In genomic region chr10:19640864-19641263, GRCh38 we compare ENCODE assay signal across 40 cellular contexts.
"Had no signal": no experiment of that assay in that cellular context is flagged by ENCODE, and none has a peak within 500 bp of the region (broad histone marks: within the 10 kb centered on the region; RNA-seq: fewer than 3 reads in every experiment).

No MANE protein-coding gene starts in this region.

- H3K27me3 Mint-ChIP-seq: activated naive CD4-positive, alpha-beta T cell treated with anti-CD3 and anti-CD28 coated beads, Interleukin-2, amount 10 ng/mL, durations not matched to agents 7 days and 5 days; activated naive CD4-positive, alpha-beta T cell treated with anti-CD3 and anti-CD28 coated beads, Interleukin-2, amount 50 U/mL, for 24 hours; activated naive CD8-positive, alpha-beta T cell; activated naive CD8-positive, alpha-beta T cell treated with anti-CD3 and anti-CD28 coated beads for 36 hours; activated naive CD8-positive, alpha-beta T cell treated with anti-CD3 and anti-CD28 coated beads, Interleukin-2, amount 10 ng/mL, durations not matched to agents 7 days and 5 days; activated naive CD8-positive, alpha-beta T cell treated with anti-CD3 and anti-CD28 coated beads, Interleukin-2, amount 50 U/mL, for 24 hours; activated T-cell treated with anti-CD3 and anti-CD28 coated beads, Interleukin-2, amount 50 U/mL, for 24 hours; activated T-helper 17 cell treated with anti-CD3 and anti-CD28 coated beads, Interleukin-2, amount 50 U/mL, for 72 hours; brain; central memory CD8-positive, alpha-beta T cell had no signal

- H3K9me3 ChIP-seq: adrenal gland, ascending aorta, body of pancreas, breast epithelium had no signal

- H3K27ac ChIP-seq: adrenal gland, body of pancreas, brain microvascular endothelial cell, breast epithelium, cardiac muscle cell had no signal

- H3K4me1 ChIP-seq: body of pancreas, breast epithelium had no signal

- ATAC-seq: activated naive CD4-positive, alpha-beta T cell treated with anti-CD3 and anti-CD28 coated beads, Interleukin-2, amount 50 U/mL, for 72 hours; activated naive CD8-positive, alpha-beta T cell treated with anti-CD3 and anti-CD28 coated beads, Interleukin-2, amount 50 U/mL, for 24 hours; activated T-cell treated with anti-CD3 and anti-CD28 coated beads, Interleukin-2, amount 50 U/mL, for 4 hours; activated T-cell treated with anti-CD3 and anti-CD28 coated beads, Interleukin-2, amount 50 U/mL, for 72 hours; activated T-helper 17 cell treated with anti-CD3 and anti-CD28 coated beads, Interleukin-2, amount 50 U/mL, for 72 hours; body of pancreas had no signal

- H3K36me3 ChIP-seq: adrenal gland, ascending aorta, brain microvascular endothelial cell, breast epithelium, cardiac muscle cell had no signal

- H3K27ac Mint-ChIP-seq: activated naive CD4-positive, alpha-beta T cell treated with anti-CD3 and anti-CD28 coated beads for 36 hours; activated naive CD4-positive, alpha-beta T cell treated with anti-CD3 and anti-CD28 coated beads, Interleukin-2, amount 10 ng/mL, durations not matched to agents 7 days and 5 days; activated naive CD4-positive, alpha-beta T cell treated with anti-CD3 and anti-CD28 coated beads, Interleukin-2, amount 50 U/mL, for 24 hours; activated naive CD4-positive, alpha-beta T cell treated with anti-CD3 and anti-CD28 coated beads, Interleukin-2, amount 50 U/mL, for 72 hours; activated naive CD8-positive, alpha-beta T cell; activated naive CD8-positive, alpha-beta T cell treated with anti-CD3 and anti-CD28 coated beads for 36 hours; activated naive CD8-positive, alpha-beta T cell treated with anti-CD3 and anti-CD28 coated beads, Interleukin-2, amount 10 ng/mL, durations not matched to agents 7 days and 5 days; activated naive CD8-positive, alpha-beta T cell treated with anti-CD3 and anti-CD28 coated beads, Interleukin-2, amount 50 U/mL, for 24 hours; activated T-cell treated with anti-CD3 and anti-CD28 coated beads, Interleukin-2, amount 50 U/mL, for 24 hours; activated T-cell treated with anti-CD3 and anti-CD28 coated beads, Interleukin-2, amount 50 U/mL, for 72 hours; activated T-helper 1 cell treated with anti-CD3 and anti-CD28 coated beads, Interleukin-12 subunit alpha, Interleukin-12 subunit beta, Interleukin-2, Interleukin-4 antibody, amounts not matched to agents 30 ng/mL and 10 ng/mL and 1 ng/mL, durations not matched to agents 14 hours and 24 hours and 36 hours; activated T-helper 17 cell treated with anti-CD3 and anti-CD28 coated beads, Interleukin-2, amount 50 U/mL, for 72 hours; activated T-helper 2 cell treated with anti-CD3 and anti-CD28 coated beads, Interferon-gamma antibody, Interleukin-2, Interleukin-4, amounts not matched to agents 10 μg/mL and 5 μg/mL and 100 μg/mL, durations not matched to agents 14 hours and 24 hours and 36 hours; brain had no signal

- DNase-seq: activated effector memory CD4-positive, alpha-beta T cell treated with anti-CD3 and anti-CD28 coated beads, Interleukin-2, amount 50 U/mL, for 16 hours; activated effector memory CD4-positive, alpha-beta T cell treated with Interleukin-2 at 50 U/mL for 16 hours; activated gamma-delta T cell; activated gamma-delta T cell treated with Interleukin-2 at 50 U/mL for 16 hours; activated naive CD4-positive, alpha-beta T cell; activated naive CD4-positive, alpha-beta T cell treated with anti-CD3 and anti-CD28 coated beads for 36 hours; activated naive CD4-positive, alpha-beta T cell treated with anti-CD3 and anti-CD28 coated beads, Interleukin-2, amount 10 ng/mL, durations not matched to agents 7 days and 5 days; activated naive CD4-positive, alpha-beta T cell treated with anti-CD3 and anti-CD28 coated beads, Interleukin-2, amount 50 U/mL, for 16 hours; activated naive CD4-positive, alpha-beta T cell treated with Interleukin-2 at 50 U/mL for 16 hours; activated naive CD8-positive, alpha-beta T cell treated with anti-CD3 and anti-CD28 coated beads for 36 hours; activated naive CD8-positive, alpha-beta T cell treated with anti-CD3 and anti-CD28 coated beads, Interleukin-2, amount 10 ng/mL, durations not matched to agents 7 days and 5 days; activated naive CD8-positive, alpha-beta T cell treated with anti-CD3 and anti-CD28 coated beads, Interleukin-2, amount 50 U/mL, for 24 hours; activated T-cell treated with anti-CD3 and anti-CD28 coated beads, Interleukin-2, amount 50 U/mL, for 1 hour; activated T-cell treated with anti-CD3 and anti-CD28 coated beads, Interleukin-2, amount 50 U/mL, for 24 hours; activated T-cell treated with anti-CD3 and anti-CD28 coated beads, Interleukin-2, amount 50 U/mL, for 4 hours; activated T-cell treated with anti-CD3 and anti-CD28 coated beads, Interleukin-2, amount 50 U/mL, for 48 hours; activated T-cell treated with anti-CD3 and anti-CD28 coated beads, Interleukin-2, amount 50 U/mL, for 72 hours; adrenal gland; amniotic stem cell; amygdala; anterior cingulate cortex; aorta; body of pancreas; brain microvascular endothelial cell; caudate nucleus; central memory CD4-positive, alpha-beta T cell; cerebellar nuclear complex had no signal

- H3K4me3 Mint-ChIP-seq: activated naive CD4-positive, alpha-beta T cell treated with anti-CD3 and anti-CD28 coated beads for 36 hours; activated naive CD4-positive, alpha-beta T cell treated with anti-CD3 and anti-CD28 coated beads, Interleukin-2, amount 10 ng/mL, durations not matched to agents 7 days and 5 days; activated naive CD4-positive, alpha-beta T cell treated with anti-CD3 and anti-CD28 coated beads, Interleukin-2, amount 50 U/mL, for 24 hours; activated naive CD8-positive, alpha-beta T cell; activated naive CD8-positive, alpha-beta T cell treated with anti-CD3 and anti-CD28 coated beads for 36 hours; activated naive CD8-positive, alpha-beta T cell treated with anti-CD3 and anti-CD28 coated beads, Interleukin-2, amount 10 ng/mL, durations not matched to agents 7 days and 5 days; activated naive CD8-positive, alpha-beta T cell treated with anti-CD3 and anti-CD28 coated beads, Interleukin-2, amount 50 U/mL, for 24 hours; activated T-cell treated with anti-CD3 and anti-CD28 coated beads, Interleukin-2, amount 50 U/mL, for 24 hours; activated T-cell treated with anti-CD3 and anti-CD28 coated beads, Interleukin-2, amount 50 U/mL, for 4 hours; activated T-cell treated with anti-CD3 and anti-CD28 coated beads, Interleukin-2, amount 50 U/mL, for 72 hours; activated T-helper 1 cell treated with anti-CD3 and anti-CD28 coated beads, Interleukin-12 subunit alpha, Interleukin-12 subunit beta, Interleukin-2, Interleukin-4 antibody, amounts not matched to agents 30 ng/mL and 10 ng/mL and 1 ng/mL, durations not matched to agents 14 hours and 24 hours and 36 hours; activated T-helper 17 cell treated with anti-CD3 and anti-CD28 coated beads, Interleukin-2, amount 50 U/mL, for 72 hours; brain; central memory CD8-positive, alpha-beta T cell had no signal

- H3K9me3 Mint-ChIP-seq: activated naive CD4-positive, alpha-beta T cell treated with anti-CD3 and anti-CD28 coated beads for 36 hours; activated naive CD8-positive, alpha-beta T cell treated with anti-CD3 and anti-CD28 coated beads for 36 hours; brain had no signal

- H3K4me3 ChIP-seq: adrenal gland, ascending aorta, body of pancreas, breast epithelium, cardiac muscle cell had no signal

- FAIRE-seq: astrocyte, bronchial epithelial cell had no signal

- H3K27me3 ChIP-seq: adrenal gland, ascending aorta, body of pancreas, brain microvascular endothelial cell, breast epithelium, cardiac muscle cell had no signal

- H3K36me3 Mint-ChIP-seq: activated naive CD4-positive, alpha-beta T cell treated with anti-CD3 and anti-CD28 coated beads, Interleukin-2, amount 10 ng/mL, durations not matched to agents 7 days and 5 days; activated naive CD4-positive, alpha-beta T cell treated with anti-CD3 and anti-CD28 coated beads, Interleukin-2, amount 50 U/mL, for 24 hours; activated naive CD4-positive, alpha-beta T cell treated with anti-CD3 and anti-CD28 coated beads, Interleukin-2, amount 50 U/mL, for 72 hours; activated naive CD8-positive, alpha-beta T cell; activated naive CD8-positive, alpha-beta T cell treated with anti-CD3 and anti-CD28 coated beads for 36 hours; activated naive CD8-positive, alpha-beta T cell treated with anti-CD3 and anti-CD28 coated beads, Interleukin-2, amount 10 ng/mL, durations not matched to agents 7 days and 5 days; brain had no signal

- H3K4me1 Mint-ChIP-seq: activated naive CD4-positive, alpha-beta T cell treated with anti-CD3 and anti-CD28 coated beads, Interleukin-2, amount 10 ng/mL, durations not matched to agents 7 days and 5 days; activated naive CD8-positive, alpha-beta T cell treated with anti-CD3 and anti-CD28 coated beads, Interleukin-2, amount 10 ng/mL, durations not matched to agents 7 days and 5 days; activated T-helper 17 cell treated with anti-CD3 and anti-CD28 coated beads, Interleukin-2, amount 50 U/mL, for 72 hours; central memory CD8-positive, alpha-beta T cell had no signal
